1 cellular context compared by ENCODE assay signal in genomic region chr3:111609700-111610099, GRCh38.
TF ChIP-seq lines count a peak whose summit lies in the region.

No MANE protein-coding gene starts in this region.

TF ChIP-seq in IMR-90, 13 proteins besides CTCF, POLR2A, EP300 and RAD21:
- TF ChIP-seq RFX5 (IDR thresholded peaks at IDR 0.05; ENCODE audit: low read depth, low read length) (no peak), MAFK (IDR thresholded peaks at IDR 0.05; ENCODE audit: low read depth, low read length) (no peak), NFE2L2 (IDR thresholded peaks at IDR 0.05; ENCODE audit: low read depth, low read length) (no peak)
